ENCODE assay signal across 9 cellular contexts in the genomic region with DNA sequence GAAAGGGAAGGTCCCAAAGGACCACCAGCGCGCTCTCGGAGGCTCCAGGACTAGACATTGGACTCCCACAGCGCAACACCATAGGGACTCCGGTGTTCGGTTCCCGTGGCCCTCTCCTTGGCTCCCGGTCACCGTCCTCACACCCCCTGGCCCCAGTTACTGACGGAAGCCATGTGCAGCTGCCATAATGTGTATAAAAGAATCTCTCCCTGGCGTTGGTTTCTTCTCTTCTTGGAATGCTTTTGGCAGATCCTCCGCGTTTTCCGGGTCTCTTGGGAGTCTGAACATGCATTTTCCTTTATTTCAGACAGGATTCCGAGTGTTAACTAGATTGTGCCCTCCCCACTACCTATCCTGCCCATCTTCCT.
A peak's percentile ranks its signal among the peaks of the same experiment; 100 is the strongest.
DNase-seq lines count a peak whose midpoint lies in the region; ATAC-seq and TF ChIP-seq lines count a peak whose summit lies in the region.
"Had no signal": no experiment of that assay in that cellular context is flagged by ENCODE, and none has a peak within 500 bp of the region (broad histone marks: within the 10 kb centered on the region; RNA-seq: fewer than 3 reads in every experiment).

No MANE protein-coding gene starts in this region.

- H3K4me1 ChIP-seq in trophoblast cell (ENCODE audit: control insufficient read depth in 1 of 2, insufficient read depth in 2 of 2, low read length in 2 of 2) (peaks cover 26 to 31% of the 10 kb centered on the region in 2 experiments), gastroesophageal sphincter (peaks cover 2 to 48% (median 16%) of the 10 kb centered on the region in 3 donors)

- H3K27ac Mint-ChIP-seq in endothelial cell (ENCODE audit: unreplicated experiment) = no peak overlapping the region

- H2AFZ ChIP-seq in trophoblast cell (ENCODE audit: insufficient read depth, low read length, poor library complexity) = peak overlapping the region; percentile 32

- H3K36me3 ChIP-seq in trophoblast cell (ENCODE audit: control insufficient read depth in 1 of 2, insufficient read depth in 2 of 2, low read length in 2 of 2) = no peaks in the 10 kb centered on the region
- no peaks in the 10 kb centered on the region for H3K36me3 ChIP-seq in gastroesophageal sphincter
- H3K36me3 ChIP-seq: SJSA1 had no signal

- no peak for TF ChIP-seq POLR2A in gastroesophageal sphincter (IDR thresholded peaks at IDR 0.05)

- DNase-seq in GM03348 (ENCODE audit: low spot score) = peak; percentile 34
- no peak for DNase-seq in endothelial cell (ENCODE audit: low spot score)
- no peak for DNase-seq in trophoblast cell
- DNase-seq in activated effector memory CD4-positive, alpha-beta T cell treated with Interleukin-2 at 50 U/mL for 16 hours = no peak
- no peak for DNase-seq in hepatic stellate cell (ENCODE audit: low spot score)

- H3K4me3 Mint-ChIP-seq in endothelial cell (ENCODE audit: unreplicated experiment) = peak overlapping the region; percentile 68

- WGBS in trophoblast cell (ENCODE audit: extremely low coverage, insufficient coverage, insufficient read length) = no CpG with 5 or more reads among the region's 15 CpGs
- 22% methylated on average over 15 of the region's 15 CpGs; no CpG with 5 or more reads in 1 of the 2 donors for WGBS in gastroesophageal sphincter (ENCODE audit: low coverage in 1 of 2), 2 donors

- H3K4me3 ChIP-seq in trophoblast cell (ENCODE audit: low read depth, low read length) (peak overlapping the region; percentile 14), gastroesophageal sphincter (peak overlapping the region in 1 of 2 donors; percentile 30)
- H3K4me3 ChIP-seq: SJSA1 had no signal

- peak overlapping the region; percentile 79 for H2BK12ac ChIP-seq in trophoblast cell (ENCODE audit: low read length)

- H3K9me3 ChIP-seq in trophoblast cell (ENCODE audit: insufficient read depth, low read depth, low read length) (no peaks in the 10 kb centered on the region), gastroesophageal sphincter (no peaks in the 10 kb centered on the region)
- H3K9me3 ChIP-seq: SJSA1 had no signal

- H3K27me3 ChIP-seq in trophoblast cell (ENCODE audit: insufficient read depth, low read length) = no peaks in the 10 kb centered on the region
- peaks cover 93% of the 10 kb centered on the region for H3K27me3 ChIP-seq in gastroesophageal sphincter

- H3K27me3 Mint-ChIP-seq in endothelial cell (ENCODE audit: unreplicated experiment) = peaks cover 23% of the 10 kb centered on the region

- peaks cover 5% of the 10 kb centered on the region for H3K79me2 ChIP-seq in trophoblast cell (ENCODE audit: control insufficient read depth, insufficient read depth, low read length, poor library complexity)

- H3K14ac ChIP-seq in trophoblast cell (ENCODE audit: low read length) = peak overlapping the region; percentile 86

- H3K36me3 Mint-ChIP-seq in endothelial cell (ENCODE audit: low read depth, unreplicated experiment) = no peaks in the 10 kb centered on the region

- H2BK5ac ChIP-seq in trophoblast cell (ENCODE audit: low read depth, low read length, poor library complexity) = peak overlapping the region; percentile 78

- no peak overlapping the region for H3K4ac ChIP-seq in trophoblast cell (ENCODE audit: low read depth, low read length)

- H2AK5ac ChIP-seq in trophoblast cell (ENCODE audit: low read length) = no peak overlapping the region

- H3K27ac ChIP-seq in trophoblast cell (ENCODE audit: low read depth, low read length) (no peak overlapping the region), gastroesophageal sphincter (no peak overlapping the region)
- H3K27ac ChIP-seq: SJSA1 had no signal

- peaks cover 32% of the 10 kb centered on the region for H3K79me1 ChIP-seq in trophoblast cell (ENCODE audit: low read length)

- no peak for TF ChIP-seq EP300 in gastroesophageal sphincter (IDR thresholded peaks at IDR 0.05)

- peak overlapping the region; percentile 63 for H3K18ac ChIP-seq in trophoblast cell (ENCODE audit: low read length)

- ATAC-seq in HG03039 (IDR thresholded peaks at IDR 0.05; ENCODE audit: unreplicated experiment) (peak; percentile 18), gastroesophageal sphincter (no peak), HG03139 (IDR thresholded peaks at IDR 0.05; ENCODE audit: unreplicated experiment) (no peak)

- H3K23ac ChIP-seq in trophoblast cell (ENCODE audit: low read length) = no peak overlapping the region

- H3K9me3 Mint-ChIP-seq in endothelial cell (ENCODE audit: unreplicated experiment) = no peaks in the 10 kb centered on the region

- no peak overlapping the region for H3K9ac ChIP-seq in trophoblast cell (ENCODE audit: low read length)

- peaks cover 46% of the 10 kb centered on the region for H3K4me1 Mint-ChIP-seq in endothelial cell (ENCODE audit: unreplicated experiment)

- H4K12ac ChIP-seq in trophoblast cell (ENCODE audit: low read depth, low read length) = no peak overlapping the region

- H3K4me2 ChIP-seq in trophoblast cell (ENCODE audit: low read length) = peak overlapping the region; percentile 66

- peak overlapping the region; percentile 86 for H4K8ac ChIP-seq in trophoblast cell (ENCODE audit: low read depth, low read length)

- H2BK120ac ChIP-seq in trophoblast cell (ENCODE audit: insufficient read depth, low read length, poor library complexity) = peak overlapping the region; percentile 88

- no peak for TF ChIP-seq CTCF in endothelial cell (IDR thresholded peaks at IDR 0.05; ENCODE audit: unreplicated experiment)
- no peak for TF ChIP-seq CTCF in gastroesophageal sphincter (IDR thresholded peaks at IDR 0.05)

- peak overlapping the region; percentile 95 for H4K91ac ChIP-seq in trophoblast cell (ENCODE audit: low read depth, low read length)
